8 cellular contexts compared by ENCODE assay signal in the genomic region with DNA sequence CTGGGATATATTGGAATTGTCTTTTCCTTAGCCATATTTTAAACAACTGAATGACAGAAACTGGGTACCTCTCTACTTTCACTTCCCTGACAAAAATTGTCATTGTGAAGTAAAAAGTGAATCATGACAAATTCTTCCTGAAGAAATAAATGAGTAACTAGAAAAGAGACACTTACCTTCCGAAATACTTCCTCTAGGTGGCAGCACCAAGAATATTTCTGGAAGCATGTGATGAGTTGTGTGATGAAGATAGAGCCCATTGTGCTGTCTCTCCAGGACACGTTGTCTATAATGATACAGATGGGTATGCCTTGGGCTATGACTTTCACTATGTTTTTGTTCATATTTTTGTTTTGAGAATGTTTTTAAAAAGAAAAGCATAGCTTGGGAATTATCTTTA. TPM values are rescaled to one million over a fixed set of nuclear protein-coding genes. Genes with fewer than 3 reads are reported as not detected.
A peak's percentile ranks its signal among the peaks of the same experiment; 100 is the strongest.
DNase-seq lines count a peak whose midpoint lies in the region; ATAC-seq and TF ChIP-seq lines count a peak whose summit lies in the region.

No MANE protein-coding gene starts in this region.

- H3K9ac ChIP-seq in OCI-LY1 (ENCODE audit: low read length), result no peak overlapping the region

- ATAC-seq in GM19023 (IDR thresholded peaks at IDR 0.05; ENCODE audit: unreplicated experiment) (peak; percentile 96), HG03108 (IDR thresholded peaks at IDR 0.05; ENCODE audit: unreplicated experiment) (peak; percentile 89)

- no peaks in the 10 kb centered on the region for H3K79me2 ChIP-seq in OCI-LY1 (ENCODE audit: insufficient read depth, low read length)

- no peaks in the 10 kb centered on the region for H3K27me3 Mint-ChIP-seq in chondrocyte (ENCODE audit: low read depth)

- H3K9me3 ChIP-seq in OCI-LY1 (ENCODE audit: low read length), result no peaks in the 10 kb centered on the region

- TF ChIP-seq CTCF in OCI-LY1 (IDR thresholded peaks at IDR 0.05; ENCODE audit: low read length) (peak; percentile 57), chondrocyte (IDR thresholded peaks at IDR 0.05) (peak; percentile 80)

- no peaks in the 10 kb centered on the region for H3K4me1 Mint-ChIP-seq in chondrocyte (ENCODE audit: low read depth)

- no peaks in the 10 kb centered on the region for H3K36me3 ChIP-seq in OCI-LY1 (ENCODE audit: insufficient read depth, low read length)

- DNase-seq in NCI-H524 (lab: John Stamatoyannopoulos, UW) (peak; percentile 25 to 26), NCI-H524 treated with DMSO at 0.1 percent for 48 hours (lab: John Stamatoyannopoulos, UW) (no peak), chondrocyte (ENCODE audit: low spot score) (no peak), mucosa of gallbladder (ENCODE audit: low spot score) (peak; percentile 29), COR-L47 (lab: John Stamatoyannopoulos, UW) (no peak)

- H3K36me3 Mint-ChIP-seq in chondrocyte (ENCODE audit: low read depth), result peaks cover 5% of the 10 kb centered on the region

- H3K27me3 ChIP-seq in OCI-LY1 (ENCODE audit: insufficient read depth, low read length), result no peaks in the 10 kb centered on the region

- H3K9me3 Mint-ChIP-seq in chondrocyte (ENCODE audit: low read depth), result no peaks in the 10 kb centered on the region

- H4K20me1 ChIP-seq in OCI-LY1 (ENCODE audit: insufficient read depth, low read length), result no peaks in the 10 kb centered on the region

- H3F3A ChIP-seq in OCI-LY1 (ENCODE audit: insufficient read depth, low read length), result no peaks in the 10 kb centered on the region

- no peak overlapping the region for H3K27ac ChIP-seq in OCI-LY1 (ENCODE audit: low read depth, low read length, poor library complexity, severe bottlenecking)

- H3K4me3 Mint-ChIP-seq in chondrocyte (ENCODE audit: unreplicated experiment), result no peak overlapping the region

- no peak overlapping the region for H3K27ac Mint-ChIP-seq in chondrocyte (ENCODE audit: unreplicated experiment)

- no peak overlapping the region for H3K4me2 ChIP-seq in OCI-LY1 (ENCODE audit: low read length)

- H3K9me2 ChIP-seq in OCI-LY1 (ENCODE audit: low read depth, low read length), result no peaks in the 10 kb centered on the region

- no peaks in the 10 kb centered on the region for H3K4me1 ChIP-seq in OCI-LY1 (ENCODE audit: insufficient read depth, low read length, severe bottlenecking)

- H2AFZ ChIP-seq in OCI-LY1 (ENCODE audit: low read length), result no peak overlapping the region

- no peak overlapping the region for H3K4me3 ChIP-seq in OCI-LY1 (ENCODE audit: low read depth, low read length, poor library complexity, severe bottlenecking)

RNA-seq across cellular contexts. Expression of gene CASP4, which starts 21.5 kb away (rescaled TPM):
- total RNA-seq in chondrocyte, result 1.2 to 12.6 TPM (median 1.8 TPM) in 3 replicates
- 50.9 TPM for total RNA-seq in mucosa of gallbladder

RNA-seq across cellular contexts. Expression of gene CASP12, which starts 48.6 kb away (rescaled TPM):
- not detected in 3 replicates for total RNA-seq in chondrocyte
- 2.0 TPM for total RNA-seq in mucosa of gallbladder

Comparison
In these comparisons a context has a peak if more than half of its experiments do, and no peak if none do; other contexts are left out.
1. DNase-seq: peak in NCI-H524 (2 of 2) and mucosa of gallbladder (single experiment); none in NCI-H524 treated with DMSO at 0.1 percent for 48 hours (single experiment), chondrocyte (single experiment) and COR-L47 (single experiment).